ENCODE assay signal across 9 cellular contexts in genomic region chr2:157420771-157421323, GRCh38. TPM values are rescaled to one million over a fixed set of nuclear protein-coding genes. Genes with fewer than 3 reads are reported as not detected.
DNase-seq lines count a peak whose midpoint lies in the region; ATAC-seq and TF ChIP-seq lines count a peak whose summit lies in the region.
"Had no signal": no experiment of that assay in that cellular context is flagged by ENCODE, and none has a peak within 500 bp of the region (broad histone marks: within the 10 kb centered on the region; RNA-seq: fewer than 3 reads in every experiment).

No MANE protein-coding gene starts in this region.

- peaks cover 73% of the 10 kb centered on the region for H3K36me3 Mint-ChIP-seq in activated CD4-positive, alpha-beta T cell treated with anti-CD3 and anti-CD28 coated beads, Interleukin-2, amount 10 ng/mL, durations not matched to agents 24 days and 14 days (ENCODE audit: low read depth)
- peaks cover 77% of the 10 kb centered on the region for H3K36me3 Mint-ChIP-seq in stimulated activated memory B cell treated with anti-CD40 and anti-IgM and Interleukin-4, amounts not matched to agents 10 μg/mL and 1 μg/mL and 100 μg/mL, for 72 hours

- DNase-seq in activated CD4-positive, alpha-beta T cell treated with anti-CD3 and anti-CD28 coated beads, Interleukin-2, amount 10 ng/mL, durations not matched to agents 24 days and 14 days, result peak; percentile 78
- DNase-seq in activated CD4-positive, alpha-beta T cell treated with anti-CD3 and anti-CD28 coated beads, Interleukin-2, amount 50 U/mL, for 48 hours, result no peak
- DNase-seq in adipocyte (ENCODE audit: low read depth) (peak; percentile 79), NCI-H69 (lab: John Stamatoyannopoulos, UW) (no peak), body of pancreas (no peak)

- H3K4me3 ChIP-seq in adipocyte (ENCODE audit: low read length) (no peak overlapping the region), body of pancreas (no peak overlapping the region)
- H3K4me3 ChIP-seq: SK-N-MC had no signal

- peak overlapping the region in 1 of 4 donors; percentile 71 for H3K27ac ChIP-seq in body of pancreas
- H3K27ac ChIP-seq: SK-N-MC had no signal

- no peak for TF ChIP-seq CTCF in body of pancreas (IDR thresholded peaks at IDR 0.05)

- intact Hi-C loops in activated CD4-positive, alpha-beta T cell treated with anti-CD3 and anti-CD28 coated beads, Interleukin-2, amount 10 ng/mL, durations not matched to agents 24 days and 14 days (cut with micrococcal nuclease), result loop anchor here (1.0 to 2.0 kb wide), 6 partner anchors 8 to 48 kb away; no protein-coding TSS in a partner anchor
- intact Hi-C loops in body of pancreas (cut with DNase I), result no loop called here

- H3K4me1 Mint-ChIP-seq in activated CD4-positive, alpha-beta T cell treated with anti-CD3 and anti-CD28 coated beads, Interleukin-2, amount 10 ng/mL, durations not matched to agents 24 days and 14 days, result peaks cover 59% of the 10 kb centered on the region
- peaks cover 45% of the 10 kb centered on the region for H3K4me1 Mint-ChIP-seq in stimulated activated memory B cell treated with anti-CD40 and anti-IgM and Interleukin-4, amounts not matched to agents 10 μg/mL and 1 μg/mL and 100 μg/mL, for 72 hours

- WGBS in body of pancreas, 2 donors, result 68 to 84% methylated on average over 4 of the region's 4 CpGs

- H3K27me3 ChIP-seq in adipocyte (replicated peaks; ENCODE audit: control insufficient read depth, insufficient read depth, low read length) (no peaks in the 10 kb centered on the region), body of pancreas (no peaks in the 10 kb centered on the region)

- peaks cover 3% of the 10 kb centered on the region for H3K9me3 Mint-ChIP-seq in activated CD4-positive, alpha-beta T cell treated with anti-CD3 and anti-CD28 coated beads, Interleukin-2, amount 10 ng/mL, durations not matched to agents 24 days and 14 days
- H3K9me3 Mint-ChIP-seq in stimulated activated memory B cell treated with anti-CD40 and anti-IgM and Interleukin-4, amounts not matched to agents 10 μg/mL and 1 μg/mL and 100 μg/mL, for 72 hours, result no peaks in the 10 kb centered on the region

- H3K4me3 Mint-ChIP-seq in activated CD4-positive, alpha-beta T cell treated with anti-CD3 and anti-CD28 coated beads, Interleukin-2, amount 10 ng/mL, durations not matched to agents 24 days and 14 days, result peak overlapping the region; percentile 24
- H3K4me3 Mint-ChIP-seq in stimulated activated memory B cell treated with anti-CD40 and anti-IgM and Interleukin-4, amounts not matched to agents 10 μg/mL and 1 μg/mL and 100 μg/mL, for 72 hours, result peak overlapping the region; percentile 36

- no peaks in the 10 kb centered on the region for H3K36me3 ChIP-seq in adipocyte (ENCODE audit: control insufficient read depth, insufficient read depth, low read length, severe bottlenecking)
- H3K36me3 ChIP-seq in body of pancreas (replicated peaks in 1 of 2; ENCODE audit: insufficient read depth in 1 of 2, low read depth in 2 of 2), result no peaks in the 10 kb centered on the region

- H3K27ac Mint-ChIP-seq in activated CD4-positive, alpha-beta T cell treated with anti-CD3 and anti-CD28 coated beads, Interleukin-2, amount 10 ng/mL, durations not matched to agents 24 days and 14 days, result peak overlapping the region; percentile 84
- peak overlapping the region; percentile 91 for H3K27ac Mint-ChIP-seq in stimulated activated memory B cell treated with anti-CD40 and anti-IgM and Interleukin-4, amounts not matched to agents 10 μg/mL and 1 μg/mL and 100 μg/mL, for 72 hours

- H3K9me3 ChIP-seq in adipocyte (ENCODE audit: control insufficient read depth, low read length), result peaks cover 13% of the 10 kb centered on the region
- H3K9me3 ChIP-seq in body of pancreas, result no peaks in the 10 kb centered on the region

- H3K27me3 Mint-ChIP-seq in activated CD4-positive, alpha-beta T cell treated with anti-CD3 and anti-CD28 coated beads, Interleukin-2, amount 10 ng/mL, durations not matched to agents 24 days and 14 days, result no peaks in the 10 kb centered on the region
- no peaks in the 10 kb centered on the region for H3K27me3 Mint-ChIP-seq in stimulated activated memory B cell treated with anti-CD40 and anti-IgM and Interleukin-4, amounts not matched to agents 10 μg/mL and 1 μg/mL and 100 μg/mL, for 72 hours

- H3K9ac ChIP-seq in adipocyte (ENCODE audit: low read length), result no peak overlapping the region

- TF ChIP-seq POLR2A in body of pancreas (IDR thresholded peaks at IDR 0.05), result no peak

- ATAC-seq in HG03520 (IDR thresholded peaks at IDR 0.05; ENCODE audit: unreplicated experiment), result peak; percentile 63
- ATAC-seq in stimulated activated memory B cell treated with anti-CD40 and anti-IgM and Interleukin-4, amounts not matched to agents 10 μg/mL and 1 μg/mL and 100 μg/mL, for 72 hours, result peak; percentile 91
- ATAC-seq in HG02970 (IDR thresholded peaks at IDR 0.05; ENCODE audit: low FRiP score, unreplicated experiment), result no peak
- no peak for ATAC-seq in body of pancreas

- H3K4me1 ChIP-seq in adipocyte (ENCODE audit: control insufficient read depth, insufficient read depth, low read length) (peaks cover 13% of the 10 kb centered on the region), body of pancreas (no peaks in the 10 kb centered on the region)

RNA-seq across cellular contexts. Expression of gene CYTIP, which starts 23.0 kb away (rescaled TPM):
- 320 and 321 TPM in 2 replicates for total RNA-seq in activated CD4-positive, alpha-beta T cell treated with anti-CD3 and anti-CD28 coated beads, Interleukin-2, amount 10 ng/mL, durations not matched to agents 24 days and 14 days
- 10 to 100 TPM in 1 of 2 donors, 1 to 10 TPM in 1; 5.6 to 10.6 TPM for total RNA-seq in body of pancreas

Comparison
In these comparisons a context has a peak if more than half of its experiments do, and no peak if none do; other contexts are left out.
1. DNase-seq: peak in activated CD4-positive, alpha-beta T cell treated with anti-CD3 and anti-CD28 coated beads, Interleukin-2, amount 10 ng/mL, durations not matched to agents 24 days and 14 days (single experiment) and adipocyte (single experiment); none in activated CD4-positive, alpha-beta T cell treated with anti-CD3 and anti-CD28 coated beads, Interleukin-2, amount 50 U/mL, for 48 hours (0 of 2), NCI-H69 (single experiment) and body of pancreas (0 of 4).
2. ATAC-seq: peak in HG03520 (single experiment) and stimulated activated memory B cell treated with anti-CD40 and anti-IgM and Interleukin-4, amounts not matched to agents 10 μg/mL and 1 μg/mL and 100 μg/mL, for 72 hours (single experiment); none in HG02970 (single experiment) and body of pancreas (single experiment).
3. RNA of gene CYTIP, which starts 23.0 kb away (total RNA-seq): 320 to 321 TPM in activated CD4-positive, alpha-beta T cell treated with anti-CD3 and anti-CD28 coated beads, Interleukin-2, amount 10 ng/mL, durations not matched to agents 24 days and 14 days; 5.6 to 10.6 TPM in body of pancreas; every median in the first group is over 10 times any median in the second.